ENCODE assay signal across 21 cellular contexts in genomic region chr2:224612581-224612980, GRCh38. TPM values are rescaled to one million over a fixed set of nuclear protein-coding genes. Genes with fewer than 3 reads are reported as not detected.
DNase-seq lines count a peak whose midpoint lies in the region; ATAC-seq and TF ChIP-seq lines count a peak whose summit lies in the region.
"Had no signal": no experiment of that assay in that cellular context is flagged by ENCODE, and none has a peak within 500 bp of the region (broad histone marks: within the 10 kb centered on the region; RNA-seq: fewer than 3 reads in every experiment).

No MANE protein-coding gene starts in this region.

- H3K27me3 Mint-ChIP-seq in stimulated activated memory B cell treated with anti-CD40 and anti-IgM and Interleukin-4, amounts not matched to agents 10 μg/mL and 1 μg/mL and 100 μg/mL, for 72 hours: no peaks in the 10 kb centered on the region
- H3K27me3 Mint-ChIP-seq in endothelial cell (ENCODE audit: unreplicated experiment) (no peaks in the 10 kb centered on the region), CD14-positive monocyte (ENCODE audit: low read depth in 3 of 3) (peaks cover 0 to 2% (median 2%) of the 10 kb centered on the region in 3 donors)

- no peaks in the 10 kb centered on the region for H3K4me1 ChIP-seq in Loucy (ENCODE audit: insufficient read depth, low read length, poor library complexity, severe bottlenecking)

- no peaks in the 10 kb centered on the region for H3K36me3 ChIP-seq in Loucy (ENCODE audit: insufficient read depth, low read length)
- H3K36me3 ChIP-seq: BE2C, HAP-1 had no signal

- no peaks in the 10 kb centered on the region for H3K4me1 Mint-ChIP-seq in stimulated activated memory B cell treated with anti-CD40 and anti-IgM and Interleukin-4, amounts not matched to agents 10 μg/mL and 1 μg/mL and 100 μg/mL, for 72 hours
- H3K4me1 Mint-ChIP-seq in endothelial cell (ENCODE audit: unreplicated experiment) (peaks cover 4% of the 10 kb centered on the region), CD14-positive monocyte (no peaks in the 10 kb centered on the region)

- peak overlapping the region; percentile 42 for H3K27ac Mint-ChIP-seq in stimulated activated memory B cell treated with anti-CD40 and anti-IgM and Interleukin-4, amounts not matched to agents 10 μg/mL and 1 μg/mL and 100 μg/mL, for 72 hours
- H3K27ac Mint-ChIP-seq in endothelial cell (ENCODE audit: unreplicated experiment) (no peak overlapping the region), CD14-positive monocyte (no peak overlapping the region)
- H3K27ac Mint-ChIP-seq: CD4-positive, alpha-beta T cell had no signal

- no peaks in the 10 kb centered on the region for H3K9me3 ChIP-seq in Loucy (ENCODE audit: insufficient read depth, low read depth, low read length)
- H3K9me3 ChIP-seq: BE2C, HAP-1 had no signal

- no peak overlapping the region for H3K9ac ChIP-seq in Loucy (ENCODE audit: low read depth, low read length, poor library complexity, severe bottlenecking)
- H3K9ac ChIP-seq: KMS-11 had no signal

- H3K9me3 Mint-ChIP-seq in stimulated activated memory B cell treated with anti-CD40 and anti-IgM and Interleukin-4, amounts not matched to agents 10 μg/mL and 1 μg/mL and 100 μg/mL, for 72 hours: no peaks in the 10 kb centered on the region
- H3K9me3 Mint-ChIP-seq in endothelial cell (ENCODE audit: unreplicated experiment) (no peaks in the 10 kb centered on the region), CD14-positive monocyte (no peaks in the 10 kb centered on the region)
- H3K9me3 Mint-ChIP-seq: CD4-positive, alpha-beta T cell had no signal

- H3K79me2 ChIP-seq in Loucy (ENCODE audit: insufficient read depth, low read length): no peaks in the 10 kb centered on the region

- H3F3A ChIP-seq in Loucy (ENCODE audit: low read depth): no peaks in the 10 kb centered on the region

- H2AFZ ChIP-seq in Loucy (ENCODE audit: low read length): peak overlapping the region; percentile 48; the same call in 1 of the 2 replicates

- no peak overlapping the region for H3K4me3 Mint-ChIP-seq in stimulated activated memory B cell treated with anti-CD40 and anti-IgM and Interleukin-4, amounts not matched to agents 10 μg/mL and 1 μg/mL and 100 μg/mL, for 72 hours
- H3K4me3 Mint-ChIP-seq in endothelial cell (ENCODE audit: unreplicated experiment) (no peak overlapping the region), CD14-positive monocyte (no peak overlapping the region)
- H3K4me3 Mint-ChIP-seq: CD4-positive, alpha-beta T cell had no signal

- H3K36me3 Mint-ChIP-seq in stimulated activated memory B cell treated with anti-CD40 and anti-IgM and Interleukin-4, amounts not matched to agents 10 μg/mL and 1 μg/mL and 100 μg/mL, for 72 hours: no peaks in the 10 kb centered on the region
- H3K36me3 Mint-ChIP-seq in endothelial cell (ENCODE audit: low read depth, unreplicated experiment) (no peaks in the 10 kb centered on the region), CD14-positive monocyte (no peaks in the 10 kb centered on the region)

- peak; percentile 17 for DNase-seq in AG10803 (ENCODE audit: low read depth)
- peak; percentile 77 for DNase-seq in fibroblast of gingiva (ENCODE audit: low read depth)
- DNase-seq in T1000 (lab: John Stamatoyannopoulos, UW): no peak
- DNase-seq in endothelial cell (ENCODE audit: low spot score): no peak
- DNase-seq in CD14-positive monocyte (ENCODE audit: low spot score): no peak
- DNase-seq: CD4-positive, alpha-beta T cell; DMS79; IMR-90; NCI-H1105; NCI-H146; NCI-H2029; NCI-H226; NCI-H524; NCI-H774; OCI-M1; SW 1271 had no signal

- H3K4me3 ChIP-seq in AG10803 (ENCODE audit: low read length) (no peak overlapping the region), Loucy (ENCODE audit: low read length, poor library complexity, severe bottlenecking) (no peak overlapping the region)
- H3K4me3 ChIP-seq: HAP-1 had no signal

- no peak for TF ChIP-seq CTCF in AG10803 (conservative IDR thresholded peaks at IDR 0.05; ENCODE audit: low read length)
- no peak for TF ChIP-seq CTCF in Loucy (conservative IDR thresholded peaks at IDR 0.05; ENCODE audit: low read length)
- no peak for TF ChIP-seq CTCF in endothelial cell (IDR thresholded peaks at IDR 0.05; ENCODE audit: unreplicated experiment)
- TF ChIP-seq CTCF in CD14-positive monocyte (IDR thresholded peaks at IDR 0.05): no peak

- H3K4me2 ChIP-seq in Loucy (ENCODE audit: low read depth, low read length, poor library complexity, severe bottlenecking): no peak overlapping the region
- H3K4me2 ChIP-seq: KMS-11 had no signal

- no peaks in the 10 kb centered on the region for H3K27me3 ChIP-seq in Loucy (ENCODE audit: insufficient read depth, low read length, poor library complexity, severe bottlenecking)
- H3K27me3 ChIP-seq: BE2C had no signal

- ATAC-seq in stimulated activated memory B cell treated with anti-CD40 and anti-IgM and Interleukin-4, amounts not matched to agents 10 μg/mL and 1 μg/mL and 100 μg/mL, for 72 hours: no peak

- intact Hi-C loops in CD14-positive monocyte (cut with micrococcal nuclease): no loop called here

- no peaks in the 10 kb centered on the region for H4K20me1 ChIP-seq in Loucy (ENCODE audit: insufficient read depth, low read length, poor library complexity, severe bottlenecking)

- no peaks in the 10 kb centered on the region for H3K9me2 ChIP-seq in Loucy (replicated peaks; ENCODE audit: low read depth, low read length)

RNA-seq across cellular contexts. Expression of gene CUL3, which starts 27.4 kb away (rescaled TPM):
- 138 TPM for total RNA-seq in endothelial cell (ENCODE audit: unreplicated experiment)
- 10 to 100 TPM; 12.3 to 12.9 TPM for polyA plus RNA-seq in CD14-positive monocyte

Comparison
In these comparisons a context has a peak if more than half of its experiments do, and no peak if none do; other contexts are left out.
1. DNase-seq: peak in AG10803 (single experiment) and fibroblast of gingiva (single experiment); none in T1000 (single experiment), endothelial cell (single experiment) and CD14-positive monocyte (single experiment).